Comparison of ENCODE assay signal across 8 cellular contexts in the genomic region with DNA sequence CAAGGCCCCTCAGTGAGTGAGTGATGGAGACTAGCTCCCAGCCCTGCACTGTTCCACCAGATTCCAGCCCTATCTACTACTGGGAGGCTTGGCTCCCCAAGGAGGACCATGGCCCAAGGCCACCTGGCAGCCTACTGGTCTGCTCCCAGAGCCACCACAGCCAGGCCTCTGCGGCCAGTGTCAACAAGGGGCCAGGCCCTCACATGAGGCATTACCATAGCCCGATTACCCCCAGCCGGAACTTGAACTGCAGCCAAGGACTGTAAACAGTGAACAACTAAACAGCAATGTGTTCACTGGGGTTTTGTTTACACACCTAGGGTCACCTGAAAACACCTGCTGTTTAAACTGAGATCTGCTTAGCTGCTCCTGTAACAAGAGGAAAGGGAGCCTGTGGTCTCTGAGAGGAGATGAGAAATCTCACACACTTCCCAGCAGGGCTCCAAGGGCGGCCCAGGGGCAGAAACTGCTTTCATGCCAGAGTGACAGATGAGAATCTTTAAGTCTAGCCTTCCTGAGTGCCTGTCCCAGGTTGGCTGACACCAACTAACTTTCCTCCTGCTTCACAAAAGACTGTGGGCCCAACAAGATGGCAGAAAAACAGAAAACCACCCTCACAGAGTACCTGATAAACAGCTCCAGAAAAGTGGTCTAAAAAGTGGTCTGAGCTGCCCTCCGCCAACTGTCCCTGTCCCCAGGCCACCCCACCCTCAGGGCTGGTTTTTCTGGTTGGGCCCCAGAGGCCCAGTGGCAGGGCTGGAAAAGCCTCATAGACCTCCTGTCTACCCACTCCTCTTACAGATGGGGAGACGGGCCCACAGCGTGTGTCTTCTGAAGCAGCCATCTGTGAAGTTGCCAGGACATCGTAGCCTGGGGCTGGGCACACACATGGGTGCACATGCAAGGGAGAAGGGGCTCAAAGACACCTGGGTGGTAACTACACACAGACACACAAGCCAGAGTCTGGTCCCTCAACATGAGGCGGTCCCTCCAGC. TPM values are rescaled to one million over a fixed set of nuclear protein-coding genes. Genes with fewer than 3 reads are reported as not detected.
DNase-seq lines count a peak whose midpoint lies in the region; ATAC-seq, FAIRE-seq and TF ChIP-seq lines count a peak whose summit lies in the region.

No MANE protein-coding gene starts in this region.

- no peak overlapping the region for H3K27ac ChIP-seq in CD4-positive, alpha-beta T cell (ENCODE audit: low read depth, low read length)
- H3K27ac ChIP-seq in K562 (ENCODE audit: extremely low read depth, low read depth, low read length) = no peak overlapping the region

- no peak for DNase-seq in CD4-positive, alpha-beta T cell
- DNase-seq in NCI-H187 treated with DMSO at 0.1 percent for 48 hours (lab: John Stamatoyannopoulos, UW) (peak; percentile 70), K562 (ENCODE audit: extremely low read depth in 1 of 4, low spot score in 3 of 4) (no peak), mucosa of gallbladder (ENCODE audit: low spot score) (peak; percentile 81)
- DNase-seq in effector CD4-positive, alpha-beta T cell = no peak
- no peak for DNase-seq in activated effector memory CD4-positive, alpha-beta T cell treated with anti-CD3 and anti-CD28 coated beads, Interleukin-2, amount 50 U/mL, for 16 hours

- CTCF ChIA-PET in CD4-positive, alpha-beta T cell (lab: Charles Lee) = interaction anchor here (1.1 kb wide), 1 partner anchor 9 kb away, joined by 3 read pairs; no protein-coding TSS in a partner anchor
- CTCF ChIA-PET in K562 (lab: Yijun Ruan, JAX; ENCODE audit: low intra/inter-chr PET ratio) = no interaction called here

- TF ChIP-seq CTCF in CD4-positive, alpha-beta T cell (IDR thresholded peaks at IDR 0.05) = no peak
- no peak for TF ChIP-seq CTCF in K562 (IDR thresholded peaks at IDR 0.05 in 2 of 3, conservative IDR thresholded peaks at IDR 0.05 in 1 of 3; ENCODE audit: insufficient read depth in 2 of 3, low read depth in 1 of 3, low read length in 3 of 3)

- no peak overlapping the region for H2AFZ ChIP-seq in K562 (ENCODE audit: low read depth, low read length)

- peaks cover 0 to 7% of the 10 kb centered on the region in 2 experiments; a peak in 1 of 5 replicates for H3K4me1 ChIP-seq in K562 (replicated peaks in 1 of 2; ENCODE audit: control insufficient read depth in 2 of 2, insufficient read depth in 2 of 2, low read length in 2 of 2)

- no TSS peak for BruUV-seq in K562 (replicated peaks; lab: Mats Ljungman, UMichigan)

- peaks cover 9% of the 10 kb centered on the region for H3K4me1 Mint-ChIP-seq in CD4-positive, alpha-beta T cell (ENCODE audit: low read depth)

- in situ Hi-C loops in K562 (cut with MboI) = no loop called here

- no peak overlapping the region; a peak in 1 of 4 replicates for H3K9ac ChIP-seq in K562 (ENCODE audit: insufficient read depth in 1 of 2, low read depth in 2 of 2, low read length in 2 of 2)

- POLR2A ChIA-PET in CD4-positive, alpha-beta T cell (lab: Charles Lee) = interaction anchor here (0.5 kb wide), 1 partner anchor 56 kb away, joined by 4 read pairs; no protein-coding TSS in a partner anchor
- POLR2A ChIA-PET in K562 (lab: Yijun Ruan, JAX) = interaction anchor here (0.7 kb wide), 1 partner anchor 172 kb away, joined by 4 read pairs; no protein-coding TSS in a partner anchor

- H3K4me3 ChIP-seq in K562 = no peak overlapping the region

- no peak for TF ChIP-seq EP300 in K562 (IDR thresholded peaks at IDR 0.05; ENCODE audit: low read length)

- peaks cover 95% of the 10 kb centered on the region for H3K36me3 Mint-ChIP-seq in CD4-positive, alpha-beta T cell (ENCODE audit: low read depth)

- TF ChIP-seq RAD21 in K562 (CRISPR knock-in tag; conservative IDR thresholded peaks at IDR 0.05 in 1 of 2, IDR thresholded peaks at IDR 0.05 in 1 of 2) = no peak

- H3K9me3 ChIP-seq in CD4-positive, alpha-beta T cell (ENCODE audit: control insufficient read depth, low read length) = no peaks in the 10 kb centered on the region
- H3K9me3 ChIP-seq in K562 (replicated peaks; ENCODE audit: control insufficient read depth, insufficient read depth, low read depth, low read length) = no peaks in the 10 kb centered on the region

- no peaks in the 10 kb centered on the region for H3K9me3 Mint-ChIP-seq in CD4-positive, alpha-beta T cell

- no peaks in the 10 kb centered on the region for H3K79me2 ChIP-seq in K562 (ENCODE audit: control insufficient read depth, insufficient read depth, low read length)

- no peak overlapping the region for H3K4me3 Mint-ChIP-seq in CD4-positive, alpha-beta T cell

- ATAC-seq in CD4-positive, alpha-beta T cell (ENCODE audit: poor library complexity) = no peak
- no peak; the same call in 2 of the 3 replicates for ATAC-seq in K562
- ATAC-seq in GM21515 (IDR thresholded peaks at IDR 0.05; ENCODE audit: unreplicated experiment) = no peak
- no peak for ATAC-seq in GM19467 (IDR thresholded peaks at IDR 0.05; ENCODE audit: unreplicated experiment)

- WGBS in K562 (ENCODE audit: insufficient coverage, low coverage, missing lambda C conversion rate) = 91% methylated on average over 9 of the region's 9 CpGs

- peak overlapping the region; percentile 14 for H3K27ac Mint-ChIP-seq in CD4-positive, alpha-beta T cell

- no peaks in the 10 kb centered on the region for H3K27me3 Mint-ChIP-seq in CD4-positive, alpha-beta T cell

- TF ChIP-seq POLR2A in K562 (conservative IDR thresholded peaks at IDR 0.05) = no peak

- peaks cover 65% of the 10 kb centered on the region for H3K36me3 ChIP-seq in K562 (ENCODE audit: control insufficient read depth, insufficient read depth, low read length)

- intact Hi-C loops in CD4-positive, alpha-beta T cell (cut with DNase I, micrococcal nuclease) = no loop called here
- intact Hi-C loops in K562 (cut with micrococcal nuclease) = no loop called here

- no peak for FAIRE-seq in K562 (lab: Jason Lieb, UNC)

- H3K9me1 ChIP-seq in K562 (ENCODE audit: control insufficient read depth, insufficient read depth, low read length) = no peaks in the 10 kb centered on the region

- H3K27me3 ChIP-seq in CD4-positive, alpha-beta T cell (ENCODE audit: control insufficient read depth, insufficient read depth, low read length) = no peaks in the 10 kb centered on the region
- no peaks in the 10 kb centered on the region for H3K27me3 ChIP-seq in K562 (ENCODE audit: control insufficient read depth in 2 of 2, insufficient read depth in 2 of 2, low read length in 2 of 2)

- H4K20me1 ChIP-seq in K562 (replicated peaks; ENCODE audit: control insufficient read depth, insufficient read depth, low read length) = peaks cover 6% of the 10 kb centered on the region; the same call in 1 of the 2 replicates

- H3K4me2 ChIP-seq in K562 (ENCODE audit: insufficient read depth, low read length) = no peak overlapping the region

TF ChIP-seq in K562, 482 proteins besides CTCF, POLR2A, EP300 and RAD21:
- TF ChIP-seq ZNF445 (CRISPR knock-in tag; IDR thresholded peaks at IDR 0.05; ENCODE audit: low read depth) = no peak
- 0 out of 2 replicates have a peak, but pooled peaks have one; percentile 19 for TF ChIP-seq POLR2G (IDR thresholded peaks at IDR 0.05; ENCODE audit: low read depth, low read length)
- TF ChIP-seq HMG20B (CRISPR knock-in tag; IDR thresholded peaks at IDR 0.05) = no peak

RNA-seq across cellular contexts. Expression of a gene that starts 28.8 kb away (rescaled TPM):
- total RNA-seq in CD4-positive, alpha-beta T cell = 100 to 1,000 TPM; 155 to 162 TPM
- 11.7 and 23.2 TPM in 2 replicates for total RNA-seq in K562 (2011; cell fraction: chromatin; rRNA removed; ENCODE audit: low replicate concordance)
- 10.0 and 13.7 TPM in 2 replicates for total RNA-seq in K562 (2011; cell fraction: nucleolus; rRNA removed)
- total RNA-seq in K562 (2011; cell fraction: nucleoplasm; rRNA removed) = 14.1 and 18.8 TPM in 2 replicates
- total RNA-seq in K562 (2014; rRNA removed) (5.4 and 6.5 TPM in 2 replicates), K562 (2014; rRNA removed; fragmentation: Illumina TruSeq; extraction: Trizol) (1.3 and 1.7 TPM in 2 replicates), K562 (2015; rRNA removed; fragmentation: Illumina TruSeq; extraction: Trizol) (2.6 and 2.7 TPM in 2 replicates), K562 (2021) (13.8 and 19.5 TPM in 2 replicates), mucosa of gallbladder (57.8 TPM)
- polyA plus RNA-seq in K562 (2011; rRNA removed) (2.2 and 4.6 TPM in 2 replicates), K562 (2014; fragmentation: Illumina TruSeq; extraction: Trizol) (5.0 and 8.2 TPM in 2 replicates), K562 (2014; fragmentation: Nextera tagmentation; extraction: Ambion mirVana) (under 1 TPM; 0.10 TPM), K562 (2014; rRNA removed) (6.0 and 8.2 TPM in 2 replicates)
- 3.8 and 6.0 TPM in 2 replicates for polyA plus RNA-seq in K562 (2011; cell fraction: cytosol; rRNA removed)
- 8.5 and 14.0 TPM in 2 replicates for polyA plus RNA-seq in K562 (2011; cell fraction: nucleus; rRNA removed)
- 8.7 and 11.3 TPM in 2 replicates for polyA plus RNA-seq in K562 (2012)
- polyA minus RNA-seq in K562 (2011; rRNA and poly(A)+ RNA removed) = 2.8 and 3.4 TPM in 2 replicates
- polyA minus RNA-seq in K562 (2011; cell fraction: cytosol; rRNA and poly(A)+ RNA removed) = 3.1 and 5.6 TPM in 2 replicates
- 4.6 and 7.7 TPM in 2 replicates for polyA minus RNA-seq in K562 (2011; cell fraction: nucleus; rRNA and poly(A)+ RNA removed)

Comparison
In these comparisons a context has a peak if more than half of its experiments do, and no peak if none do; other contexts are left out.
1. DNase-seq: peak in NCI-H187 treated with DMSO at 0.1 percent for 48 hours (single experiment) and mucosa of gallbladder (single experiment); none in CD4-positive, alpha-beta T cell (0 of 10), K562 (0 of 4), effector CD4-positive, alpha-beta T cell (single experiment) and activated effector memory CD4-positive, alpha-beta T cell treated with anti-CD3 and anti-CD28 coated beads, Interleukin-2, amount 50 U/mL, for 16 hours (single experiment).